Comparison of ENCODE assay signal across 11 cellular contexts in genomic region chr2:134262666-134263065, GRCh38. TPM values are rescaled to one million over a fixed set of nuclear protein-coding genes. Genes with fewer than 3 reads are reported as not detected.
DNase-seq lines count a peak whose midpoint lies in the region; ATAC-seq and TF ChIP-seq lines count a peak whose summit lies in the region.
"Had no signal": no experiment of that assay in that cellular context is flagged by ENCODE, and none has a peak within 500 bp of the region (broad histone marks: within the 10 kb centered on the region; RNA-seq: fewer than 3 reads in every experiment).

No MANE protein-coding gene starts in this region.

- peaks cover 23% of the 10 kb centered on the region for H3F3A ChIP-seq in SU-DHL-6 (ENCODE audit: insufficient read depth)

- POLR2A ChIA-PET in CD8-positive, alpha-beta memory T cell (lab: Charles Lee), result interaction anchor here (1.4 kb wide), 1 partner anchor 42 kb away, joined by 3 read pairs; no protein-coding TSS in a partner anchor

- ATAC-seq in GM19397 (IDR thresholded peaks at IDR 0.05; ENCODE audit: unreplicated experiment) (peak; percentile 46), HG03025 (IDR thresholded peaks at IDR 0.05; ENCODE audit: low FRiP score, unreplicated experiment) (peak; percentile 41)

- H3K9me3 Mint-ChIP-seq in CD8-positive, alpha-beta memory T cell, result no peaks in the 10 kb centered on the region
- H3K9me3 Mint-ChIP-seq: dendritic cell treated with granulocyte-macrophage colony-stimulating factor and Interleukin-4, amounts not matched to agents 40 ng/mL and 50 ng/mL, for 4 days had no signal

- H3K27ac Mint-ChIP-seq in CD8-positive, alpha-beta memory T cell, result peak overlapping the region in 5 of 8 donors; percentile 23 to 81 (median 51)
- H3K27ac Mint-ChIP-seq: dendritic cell treated with granulocyte-macrophage colony-stimulating factor and Interleukin-4, amounts not matched to agents 40 ng/mL and 50 ng/mL, for 4 days had no signal

- H3K36me3 Mint-ChIP-seq in CD8-positive, alpha-beta memory T cell, result peaks cover 6 to 26% (median 6%) of the 10 kb centered on the region in 3 donors

- H3K4me3 Mint-ChIP-seq in CD8-positive, alpha-beta memory T cell, result peak overlapping the region in 2 of 7 donors; percentile 5 to 10
- H3K4me3 Mint-ChIP-seq: dendritic cell treated with granulocyte-macrophage colony-stimulating factor and Interleukin-4, amounts not matched to agents 40 ng/mL and 50 ng/mL, for 4 days had no signal

- 91% methylated on average over 2 of the region's 2 CpGs for WGBS in suprapubic skin

- H2AFZ ChIP-seq in SU-DHL-6 (ENCODE audit: low read depth, low read length, severe bottlenecking), result no peak overlapping the region

- H3K4me1 ChIP-seq in CD8-positive, alpha-beta memory T cell (ENCODE audit: insufficient read depth, low read length), result peaks cover 55% of the 10 kb centered on the region
- peaks cover 27% of the 10 kb centered on the region for H3K4me1 ChIP-seq in suprapubic skin

- CTCF ChIA-PET in CD8-positive, alpha-beta memory T cell (lab: Charles Lee), result interaction anchor here (0.8 to 4.3 kb wide), 5 partner anchors 8 to 150 kb away, joined by 3 to 15 read pairs (median 4); no protein-coding TSS in a partner anchor

- TF ChIP-seq CTCF in SU-DHL-6 (IDR thresholded peaks at IDR 0.05; ENCODE audit: insufficient read depth, low read length, poor library complexity, severe bottlenecking) (no peak), suprapubic skin (IDR thresholded peaks at IDR 0.05) (no peak)

- no peaks in the 10 kb centered on the region for H3K27me3 ChIP-seq in CD8-positive, alpha-beta memory T cell (ENCODE audit: insufficient read depth, low read length, poor library complexity, severe bottlenecking)
- H3K27me3 ChIP-seq in SU-DHL-6 (ENCODE audit: low read length), result no peaks in the 10 kb centered on the region
- no peaks in the 10 kb centered on the region for H3K27me3 ChIP-seq in suprapubic skin

- no peaks in the 10 kb centered on the region for H4K20me1 ChIP-seq in SU-DHL-6 (ENCODE audit: low read depth, low read length)

- no peak overlapping the region for H3K27ac ChIP-seq in CD8-positive, alpha-beta memory T cell (ENCODE audit: low read depth, low read length)
- H3K27ac ChIP-seq in SU-DHL-6 (ENCODE audit: low read depth, low read length) (peak overlapping the region; percentile 85), suprapubic skin (no peak overlapping the region)
- H3K27ac ChIP-seq: C4-2B had no signal

- no peaks in the 10 kb centered on the region for H3K36me3 ChIP-seq in CD8-positive, alpha-beta memory T cell (ENCODE audit: insufficient read depth, low read length)
- H3K36me3 ChIP-seq in SU-DHL-6 (ENCODE audit: low read length) (no peaks in the 10 kb centered on the region), suprapubic skin (no peaks in the 10 kb centered on the region)

- TF ChIP-seq POLR2A in suprapubic skin (IDR thresholded peaks at IDR 0.05), result no peak

- peak overlapping the region; percentile 47 for H3K4me2 ChIP-seq in SU-DHL-6 (ENCODE audit: low read depth, low read length, poor library complexity, severe bottlenecking)

- no peak for DNase-seq in CD8-positive, alpha-beta memory T cell
- DNase-seq in NCI-H446 (lab: John Stamatoyannopoulos, UW) (no peak), SIG-M5 treated with dmso at 0.1 percent for 504 hours (lab: John Stamatoyannopoulos, UW; ENCODE audit: unreplicated experiment) (no peak), suprapubic skin (ENCODE audit: low spot score in 2 of 2) (no peak)
- no peak for DNase-seq in stimulated activated CD4-positive, alpha-beta T cell treated with anti-CD3 and anti-CD28 coated beads, Interleukin-4, amount 100 ng/mL, for 24 hours
- DNase-seq: NCI-H226 had no signal

- H3K4me1 Mint-ChIP-seq in CD8-positive, alpha-beta memory T cell, result peaks cover 57 to 81% (median 78%) of the 10 kb centered on the region in 3 donors

- H3K27me3 Mint-ChIP-seq in CD8-positive, alpha-beta memory T cell, result no peaks in the 10 kb centered on the region
- H3K27me3 Mint-ChIP-seq: dendritic cell treated with granulocyte-macrophage colony-stimulating factor and Interleukin-4, amounts not matched to agents 40 ng/mL and 50 ng/mL, for 4 days had no signal

- no peaks in the 10 kb centered on the region for H3K9me3 ChIP-seq in CD8-positive, alpha-beta memory T cell (ENCODE audit: low read length)
- H3K9me3 ChIP-seq in SU-DHL-6 (ENCODE audit: insufficient read depth, low read length) (no peaks in the 10 kb centered on the region), suprapubic skin (no peaks in the 10 kb centered on the region)

- no peak for TF ChIP-seq EP300 in suprapubic skin (IDR thresholded peaks at IDR 0.05)

- H3K9ac ChIP-seq in SU-DHL-6 (ENCODE audit: low read length), result peak overlapping the region; percentile 36

- H3K79me2 ChIP-seq in SU-DHL-6 (ENCODE audit: insufficient read depth, low read length), result peaks cover 5% of the 10 kb centered on the region; the same call in 1 of the 2 replicates

- H3K9me2 ChIP-seq in SU-DHL-6 (replicated peaks; ENCODE audit: insufficient read depth, low read length), result no peaks in the 10 kb centered on the region

- H3K4me3 ChIP-seq in CD8-positive, alpha-beta memory T cell (ENCODE audit: low read length), result no peak overlapping the region
- no peak overlapping the region for H3K4me3 ChIP-seq in SU-DHL-6 (ENCODE audit: insufficient read depth, low read length, poor library complexity, severe bottlenecking)
- no peak overlapping the region for H3K4me3 ChIP-seq in suprapubic skin

RNA-seq across cellular contexts. Expression of gene MGAT5, which starts 8.8 kb away (rescaled TPM):
- 10 to 100 TPM; 40.9 to 42.4 TPM for total RNA-seq in CD8-positive, alpha-beta memory T cell
- polyA plus RNA-seq in CD8-positive, alpha-beta memory T cell, result 6.4 TPM
- 10 to 100 TPM; 16.9 to 42.1 (median 32.9) TPM for total RNA-seq in suprapubic skin
